ENCODE assay signal across 12 cellular contexts in the genomic region with DNA sequence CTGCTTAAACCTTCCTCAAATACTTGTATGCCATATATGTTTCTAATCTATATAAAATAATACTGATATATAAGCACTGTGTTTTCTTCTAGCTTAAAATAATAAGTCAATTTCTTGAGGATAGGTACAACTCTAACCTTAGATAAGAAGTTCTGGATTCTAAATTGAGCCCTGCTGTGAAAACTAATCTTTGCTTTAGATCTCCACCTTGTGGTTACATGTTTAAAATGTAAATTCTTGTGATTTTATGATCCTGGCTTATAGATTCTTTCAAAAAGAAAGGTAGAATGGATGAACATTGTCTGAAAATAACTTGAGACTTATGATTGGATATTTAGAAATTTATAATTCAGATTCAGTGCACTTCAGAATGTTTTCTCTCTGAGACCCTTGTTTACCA. TPM values are rescaled to one million over a fixed set of nuclear protein-coding genes. Genes with fewer than 3 reads are reported as not detected.
A peak's percentile ranks its signal among the peaks of the same experiment; 100 is the strongest.
DNase-seq lines count a peak whose midpoint lies in the region; ATAC-seq and TF ChIP-seq lines count a peak whose summit lies in the region.
"Had no signal": no experiment of that assay in that cellular context is flagged by ENCODE, and none has a peak within 500 bp of the region (broad histone marks: within the 10 kb centered on the region; RNA-seq: fewer than 3 reads in every experiment).

No MANE protein-coding gene starts in this region.

- no peaks in the 10 kb centered on the region for H3F3A ChIP-seq in Loucy (ENCODE audit: low read depth)

- H3K9me2 ChIP-seq in Loucy (replicated peaks; ENCODE audit: low read depth, low read length): no peaks in the 10 kb centered on the region

- peaks cover 12 to 22% (median 13%) of the 10 kb centered on the region in 3 donors for H3K4me1 Mint-ChIP-seq in naive B cell

- H3K9me3 ChIP-seq in Loucy (ENCODE audit: insufficient read depth, low read depth, low read length) (no peaks in the 10 kb centered on the region), adipocyte (ENCODE audit: control insufficient read depth, low read length) (no peaks in the 10 kb centered on the region)
- H3K9me3 ChIP-seq: tibial artery had no signal

- no peaks in the 10 kb centered on the region for H3K79me2 ChIP-seq in Loucy (ENCODE audit: insufficient read depth, low read length)
- H3K79me2 ChIP-seq: parathyroid adenoma had no signal

- no peak overlapping the region for H3K4me3 ChIP-seq in Loucy (ENCODE audit: low read length, poor library complexity, severe bottlenecking)
- H3K4me3 ChIP-seq in adipocyte (ENCODE audit: low read length): no peak overlapping the region
- H3K4me3 ChIP-seq: tibial artery had no signal

- TF ChIP-seq CTCF in Loucy (conservative IDR thresholded peaks at IDR 0.05; ENCODE audit: low read length): peak; percentile 54; the same call in 1 of the 2 replicates

- H3K9ac ChIP-seq in Loucy (ENCODE audit: low read depth, low read length, poor library complexity, severe bottlenecking) (no peak overlapping the region), adipocyte (ENCODE audit: low read length) (no peak overlapping the region)
- H3K9ac ChIP-seq: parathyroid adenoma had no signal

- H3K4me2 ChIP-seq in Loucy (ENCODE audit: low read depth, low read length, poor library complexity, severe bottlenecking): no peak overlapping the region

- H3K36me3 Mint-ChIP-seq in naive B cell: peaks cover 16 to 18% of the 10 kb centered on the region in 2 donors

- no peak overlapping the region for H2AFZ ChIP-seq in Loucy (ENCODE audit: low read length)
- H2AFZ ChIP-seq: parathyroid adenoma had no signal

- H3K4me3 Mint-ChIP-seq in naive B cell: no peak overlapping the region
- H3K4me3 Mint-ChIP-seq: T-helper 17 cell had no signal

- no peaks in the 10 kb centered on the region for H3K27me3 ChIP-seq in Loucy (ENCODE audit: insufficient read depth, low read length, poor library complexity, severe bottlenecking)
- H3K27me3 ChIP-seq in adipocyte (replicated peaks; ENCODE audit: control insufficient read depth, insufficient read depth, low read length): no peaks in the 10 kb centered on the region
- H3K27me3 ChIP-seq: tibial artery had no signal

- H4K20me1 ChIP-seq in Loucy (ENCODE audit: insufficient read depth, low read length, poor library complexity, severe bottlenecking): no peaks in the 10 kb centered on the region

- H3K27ac Mint-ChIP-seq in naive B cell: peak overlapping the region in 3 of 6 donors; percentile 26 to 99 (median 41)

- no peaks in the 10 kb centered on the region for H3K36me3 ChIP-seq in Loucy (ENCODE audit: insufficient read depth, low read length)
- H3K36me3 ChIP-seq in adipocyte (ENCODE audit: control insufficient read depth, insufficient read depth, low read length, severe bottlenecking): no peaks in the 10 kb centered on the region
- H3K36me3 ChIP-seq: tibial artery had no signal

- no peaks in the 10 kb centered on the region for H3K4me1 ChIP-seq in Loucy (ENCODE audit: insufficient read depth, low read length, poor library complexity, severe bottlenecking)
- H3K4me1 ChIP-seq in adipocyte (ENCODE audit: control insufficient read depth, insufficient read depth, low read length): peaks cover 7% of the 10 kb centered on the region
- H3K4me1 ChIP-seq: parathyroid adenoma, tibial artery had no signal

- peaks cover 0 to 18% (median 10%) of the 10 kb centered on the region in 7 donors for H3K9me3 Mint-ChIP-seq in naive B cell

- H3K27me3 Mint-ChIP-seq in naive B cell: peaks cover 20 to 35% (median 33%) of the 10 kb centered on the region in 3 donors

- DNase-seq in DMS153 treated with DMSO at 0.1 percent for 48 hours (lab: John Stamatoyannopoulos, UW; ENCODE audit: unreplicated experiment): peak; percentile 33
- no peak for DNase-seq in DMS153 (lab: John Stamatoyannopoulos, UW)
- DNase-seq in adipocyte (ENCODE audit: low read depth): peak; percentile 40
- peak; percentile 20 for DNase-seq in naive B cell
- DNase-seq in HuH-7 (ENCODE audit: low spot score): no peak
- no peak for DNase-seq in activated T-cell treated with anti-CD3 and anti-CD28 coated beads, Interleukin-2, amount 50 U/mL, for 1 hour
- no peak for DNase-seq in ecto neural progenitor cell (ENCODE audit: low spot score)
- DNase-seq: NCI-H1417 treated with DMSO at 0.1 percent for 48 hours, T-helper 17 cell, tibial artery had no signal

- peak in 1 of 2 donors; percentile 26 for ATAC-seq in naive B cell (ENCODE audit: low read depth in 2 of 2)
- ATAC-seq: T-helper 17 cell had no signal

RNA-seq across cellular contexts. Expression of gene HMCN1, which starts 38.9 kb away (rescaled TPM):
- under 1 TPM in 1 of 6 donors, not detected in 5; 0.01 TPM for polyA plus RNA-seq in naive B cell (ENCODE audit: low read depth in 6 of 6)

Comparison
In these comparisons a context has a peak if more than half of its experiments do, and no peak if none do; other contexts are left out.
1. DNase-seq: peak in DMS153 treated with DMSO at 0.1 percent for 48 hours (single experiment), adipocyte (single experiment) and naive B cell (single experiment); none in DMS153 (single experiment), HuH-7 (single experiment), activated T-cell treated with anti-CD3 and anti-CD28 coated beads, Interleukin-2, amount 50 U/mL, for 1 hour (single experiment) and ecto neural progenitor cell (single experiment).